20 cellular contexts compared by ENCODE assay signal in genomic region chr18:7236899-7237298, GRCh38. TPM values are rescaled to one million over a fixed set of nuclear protein-coding genes. Genes with fewer than 3 reads are reported as not detected.
DNase-seq lines count a peak whose midpoint lies in the region; ATAC-seq and TF ChIP-seq lines count a peak whose summit lies in the region.
"Had no signal": no experiment of that assay in that cellular context is flagged by ENCODE, and none has a peak within 500 bp of the region (broad histone marks: within the 10 kb centered on the region; RNA-seq: fewer than 3 reads in every experiment).

No MANE protein-coding gene starts in this region.

- H2AK5ac ChIP-seq in neuronal stem cell (ENCODE audit: low read depth, low read length) = peak overlapping the region; percentile 8

- H3K4me2 ChIP-seq in neuronal stem cell (ENCODE audit: insufficient read depth, low read length, poor library complexity, severe bottlenecking) = no peak overlapping the region
- H3K4me2 ChIP-seq: GM23338 had no signal

- H2AFZ ChIP-seq in neuronal stem cell (ENCODE audit: low read length) = no peak overlapping the region
- H2AFZ ChIP-seq: GM23338 had no signal

- H3K27me3 ChIP-seq in WERI-Rb-1 (ENCODE audit: insufficient read depth, low read depth, severe bottlenecking) = no peaks in the 10 kb centered on the region
- H3K27me3 ChIP-seq in neuronal stem cell (ENCODE audit: control insufficient read depth in 3 of 3, insufficient read depth in 3 of 3, low read depth in 1 of 3, low read length in 3 of 3) = peaks cover 0 to 2% (median 0%) of the 10 kb centered on the region in 3 experiments
- H3K27me3 ChIP-seq in skeletal muscle tissue (ENCODE audit: control insufficient read depth in 3 of 3, insufficient read depth in 3 of 3, low read length in 3 of 3) = no peaks in the 10 kb centered on the region
- H3K27me3 ChIP-seq in aorta (ENCODE audit: control insufficient read depth in 1 of 2, insufficient read depth in 2 of 2, low read length in 1 of 2) = peaks cover 0 to 1% of the 10 kb centered on the region in 2 donors

- DNase-seq in WERI-Rb-1 = peak; percentile 87
- no peak for DNase-seq in neuronal stem cell (ENCODE audit: low spot score)
- DNase-seq in aorta = no peak
- DNase-seq in HEK293T (ENCODE audit: extremely low spot score) = no peak
- DNase-seq in amniotic stem cell (lab: John Stamatoyannopoulos, UW) = no peak
- DNase-seq: C1 segment of cervical spinal cord; Calu3; CD4-positive, alpha-beta memory T cell; DMS53; DMS79 treated with DMSO at 0.1 percent for 48 hours; GF-D8 had no signal

- H3K79me1 ChIP-seq in neuronal stem cell (ENCODE audit: low read depth, low read length) = no peaks in the 10 kb centered on the region

- H3K23ac ChIP-seq in neuronal stem cell (ENCODE audit: low read depth, low read length, poor library complexity) = no peak overlapping the region

- H2BK15ac ChIP-seq in neuronal stem cell (ENCODE audit: low read length) = no peak overlapping the region

- H2BK120ac ChIP-seq in neuronal stem cell (ENCODE audit: low read depth, low read length) = no peak overlapping the region

- H3K9me3 ChIP-seq in WERI-Rb-1 (ENCODE audit: severe bottlenecking) = peaks cover 2% of the 10 kb centered on the region
- H3K9me3 ChIP-seq in neuronal stem cell (replicated peaks in 1 of 2; ENCODE audit: control insufficient read depth in 2 of 2, insufficient read depth in 1 of 2, low read depth in 1 of 2, low read length in 2 of 2) = peaks cover 4 to 7% of the 10 kb centered on the region in 2 donors
- no peaks in the 10 kb centered on the region for H3K9me3 ChIP-seq in skeletal muscle tissue (ENCODE audit: control insufficient read depth in 3 of 3, low read length in 3 of 3)
- H3K9me3 ChIP-seq in aorta (ENCODE audit: control insufficient read depth, low read length) = peaks cover 3% of the 10 kb centered on the region
- H3K9me3 ChIP-seq: HAP-1 had no signal

- no peak for TF ChIP-seq CTCF in WERI-Rb-1 (IDR thresholded peaks at IDR 0.05; ENCODE audit: low read depth, low read length)

- no peak for ATAC-seq in aorta (ENCODE audit: low FRiP score)
- ATAC-seq: GM23338 had no signal

- no peaks in the 10 kb centered on the region for H3K36me3 ChIP-seq in WERI-Rb-1
- H3K36me3 ChIP-seq in neuronal stem cell (replicated peaks in 1 of 2; ENCODE audit: control insufficient read depth in 2 of 2, insufficient read depth in 2 of 2, low read length in 2 of 2) = no peaks in the 10 kb centered on the region
- H3K36me3 ChIP-seq in skeletal muscle tissue (ENCODE audit: control insufficient read depth in 3 of 3, insufficient read depth in 3 of 3, low read length in 3 of 3) = peaks cover 0 to 2% (median 0%) of the 10 kb centered on the region in 3 donors
- no peaks in the 10 kb centered on the region for H3K36me3 ChIP-seq in aorta (ENCODE audit: control insufficient read depth in 1 of 2, insufficient read depth in 2 of 2, low read length in 1 of 2)
- H3K36me3 ChIP-seq: HAP-1 had no signal

- no peak overlapping the region for H4K8ac ChIP-seq in neuronal stem cell (ENCODE audit: low read depth, low read length)

- POLR2A ChIA-PET in HEK293T (lab: Yijun Ruan, JAX) = no interaction called here

- no CpG with 5 or more reads among the region's 9 CpGs for WGBS in neuronal stem cell (ENCODE audit: extremely low coverage in 2 of 2, insufficient read length in 2 of 2, insufficient replicate concordance in 1 of 2), 2 donors
- 84 to 86% methylated on average over 9 of the region's 9 CpGs for WGBS in aorta, 2 donors

- H3K4ac ChIP-seq in neuronal stem cell (ENCODE audit: low read length) = no peak overlapping the region

- intact Hi-C loops in aorta (cut with DNase I) = no loop called here

- CTCF ChIA-PET in HEK293T (lab: Yijun Ruan, JAX) = no interaction called here

- peak overlapping the region; percentile 65 for H3K18ac ChIP-seq in neuronal stem cell (ENCODE audit: low read length)

- H3K27ac ChIP-seq in WERI-Rb-1 = no peak overlapping the region
- H3K27ac ChIP-seq in neuronal stem cell (replicated peaks; ENCODE audit: low read length) = no peak overlapping the region
- peak overlapping the region; percentile 93 for H3K27ac ChIP-seq in skeletal muscle tissue (ENCODE audit: low read depth, low read length)
- no peak overlapping the region for H3K27ac ChIP-seq in aorta (ENCODE audit: low read depth in 1 of 2, low read length in 2 of 2)

- H2BK5ac ChIP-seq in neuronal stem cell (ENCODE audit: low read length) = no peak overlapping the region

- H3K4me1 ChIP-seq in neuronal stem cell (ENCODE audit: control insufficient read depth in 2 of 2, insufficient read depth in 1 of 2, low read depth in 1 of 2, low read length in 2 of 2) (peaks cover 0 to 8% of the 10 kb centered on the region in 2 donors), skeletal muscle tissue (ENCODE audit: control insufficient read depth in 3 of 3, insufficient read depth in 3 of 3, low read length in 3 of 3) (peaks cover 25 to 37% (median 26%) of the 10 kb centered on the region in 3 donors), aorta (ENCODE audit: control insufficient read depth in 1 of 2, insufficient read depth in 2 of 2, low read length in 2 of 2) (no peaks in the 10 kb centered on the region)
- H3K4me1 ChIP-seq: HAP-1 had no signal

- no peak overlapping the region for H2BK12ac ChIP-seq in neuronal stem cell (ENCODE audit: low read length)

- no peak overlapping the region for H3K9ac ChIP-seq in neuronal stem cell (ENCODE audit: low read depth, low read length, poor library complexity)
- H3K9ac ChIP-seq in skeletal muscle tissue (ENCODE audit: low read depth in 1 of 3, low read length in 3 of 3) = peak overlapping the region in 2 of 3 donors; percentile 57 to 73

- H3K4me3 ChIP-seq in WERI-Rb-1 (ENCODE audit: low read depth, low read length) (no peak overlapping the region; the same call in 1 of the 2 replicates), neuronal stem cell (ENCODE audit: low read length in 2 of 2) (no peak overlapping the region), skeletal muscle tissue (ENCODE audit: low read length in 3 of 3) (peak overlapping the region in 2 of 3 donors; percentile 42 to 59), aorta (ENCODE audit: low read length in 2 of 2) (no peak overlapping the region)
- H3K4me3 ChIP-seq: GM23338, HAP-1 had no signal

- peak overlapping the region; percentile 2 for H3K14ac ChIP-seq in neuronal stem cell (ENCODE audit: low read length)

- no peak overlapping the region for H4K91ac ChIP-seq in neuronal stem cell (ENCODE audit: low read depth, low read length, poor library complexity)

TF ChIP-seq in HEK293T, 16 proteins besides CTCF, POLR2A, EP300 and RAD21:
- no peak for TF ChIP-seq FOXM1 (IDR thresholded peaks at IDR 0.05; ENCODE audit: borderline replicate concordance)
- no peak for TF ChIP-seq FOXA1 (IDR thresholded peaks at IDR 0.05)
- TF ChIP-seq FOXK2 (IDR thresholded peaks at IDR 0.05) = no peak
- no peak for TF ChIP-seq L3MBTL2 (conservative IDR thresholded peaks at IDR 0.05)
- no peak for TF ChIP-seq SUZ12 (IDR thresholded peaks at IDR 0.05)
- no peak for TF ChIP-seq TARDBP (IDR thresholded peaks at IDR 0.05)
- no peak for TF ChIP-seq SP1 (IDR thresholded peaks at IDR 0.05)
- TF ChIP-seq ELF4 (IDR thresholded peaks at IDR 0.05) = no peak
- TF ChIP-seq HDGF (IDR thresholded peaks at IDR 0.05; ENCODE audit: borderline replicate concordance) = no peak
- no peak for TF ChIP-seq ARNT (IDR thresholded peaks at IDR 0.05)
- TF ChIP-seq LEF1 (IDR thresholded peaks at IDR 0.05; ENCODE audit: borderline replicate concordance) = no peak
- no peak for TF ChIP-seq PKNOX1 (IDR thresholded peaks at IDR 0.05)
- no peak for TF ChIP-seq BHLHE40 (IDR thresholded peaks at IDR 0.05; ENCODE audit: borderline replicate concordance)
- no peak for TF ChIP-seq ZNF384 (IDR thresholded peaks at IDR 0.05)
- TF ChIP-seq CTBP1 (IDR thresholded peaks at IDR 0.05; ENCODE audit: borderline replicate concordance) = no peak
- TF ChIP-seq NFRKB (IDR thresholded peaks at IDR 0.05) = no peak

RNA-seq across cellular contexts. Expression of gene LRRC30, which starts 6.0 kb away (rescaled TPM):
- polyA plus RNA-seq in neuronal stem cell (2013, experiment 1 of 2) = not detected
- not detected for polyA plus RNA-seq in neuronal stem cell (2013, experiment 2 of 2)
- 9.4 TPM for total RNA-seq in skeletal muscle tissue
- not detected for total RNA-seq in aorta
- not detected for polyA plus RNA-seq in aorta
- total RNA-seq: A172; A673; Calu3; CD4-positive, alpha-beta memory T cell; Daoy; G401; GM23338; H4 had no signal
- polyA plus RNA-seq: BJ; CD4-positive, alpha-beta memory T cell; GM23338 had no signal

Comparison
In these comparisons a context has a peak if more than half of its experiments do, and no peak if none do; other contexts are left out.
1. H3K4me3 ChIP-seq: peak in skeletal muscle tissue (2 of 3); none in WERI-Rb-1 (single experiment), neuronal stem cell (0 of 2) and aorta (0 of 2).
2. RNA of gene LRRC30, which starts 6.0 kb away (total RNA-seq): 9.4 TPM in skeletal muscle tissue (single experiment); not detected in aorta; every median in the first group is over 10 times any median in the second.